ENCODE assay signal across 8 cellular contexts in the genomic region with DNA sequence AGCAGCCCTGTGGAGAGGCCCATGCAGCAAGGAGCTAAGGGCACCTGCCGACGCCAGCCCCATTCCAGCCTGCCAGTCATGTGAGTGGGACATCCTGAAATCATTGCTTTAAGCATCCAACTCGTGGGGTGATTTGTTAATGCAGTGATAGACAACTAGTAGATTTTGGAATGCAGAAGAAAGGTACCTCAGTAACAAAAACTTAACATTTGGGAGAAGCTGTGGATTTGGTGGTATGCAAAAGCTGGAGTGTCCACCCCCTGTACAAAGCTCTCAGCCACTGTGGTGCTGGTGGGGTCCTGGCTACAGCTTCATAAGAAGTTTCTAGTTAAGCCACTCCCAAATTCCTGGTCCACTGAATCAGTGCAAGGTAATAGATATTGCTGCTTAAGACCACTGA. TPM values are rescaled to one million over a fixed set of nuclear protein-coding genes. Genes with fewer than 3 reads are reported as not detected.
"Had no signal": no experiment of that assay in that cellular context is flagged by ENCODE, and none has a peak within 500 bp of the region (broad histone marks: within the 10 kb centered on the region; RNA-seq: fewer than 3 reads in every experiment).

No MANE protein-coding gene starts in this region.

- DNase-seq: HFFc6, KBM-7 had no signal

- H3K4me1 Mint-ChIP-seq: GM23338 had no signal

- H3K36me3 Mint-ChIP-seq: IgD-negative memory B cell had no signal

- H3K27ac Mint-ChIP-seq: GM23338, HFFc6, IgD-negative memory B cell had no signal

- H3K4me3 Mint-ChIP-seq: GM23338, HFFc6, IgD-negative memory B cell had no signal

- ATAC-seq: GM23338, HCT116, HepG2 had no signal

RNA-seq across cellular contexts. Expression of a gene that starts 42.5 kb away (rescaled TPM):
- total RNA-seq: GM23338, H1, HepG2, HFFc6, HT1080 had no signal
